ENCODE assay signal across 7 cellular contexts in the genomic region with DNA sequence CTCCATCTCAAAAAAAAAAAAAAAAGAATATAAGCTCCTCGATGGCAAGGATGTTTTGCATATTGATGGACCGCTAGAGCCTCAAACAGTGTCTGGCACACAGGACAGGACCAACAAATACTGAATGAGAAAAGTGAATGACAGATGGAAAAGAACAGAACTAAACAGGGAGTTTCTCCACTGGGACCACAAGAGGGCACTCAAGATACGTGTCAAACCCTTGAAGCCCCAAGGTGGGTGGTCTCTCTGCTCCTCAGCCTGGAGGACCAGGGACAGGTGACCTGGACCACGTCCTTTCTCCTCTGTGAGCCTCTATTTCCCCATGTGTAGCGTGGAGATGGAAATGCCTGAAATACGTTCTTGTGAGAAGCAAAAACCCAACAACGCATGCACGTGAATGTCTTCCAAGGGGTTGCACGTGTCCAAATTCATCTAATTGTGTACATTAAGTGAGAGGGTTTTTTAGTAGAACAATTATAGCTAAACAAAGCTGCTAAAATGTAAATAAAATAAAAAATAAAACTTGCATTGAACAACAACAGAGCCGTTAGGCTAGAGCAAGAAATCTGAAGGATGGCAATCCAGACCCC. TPM values are rescaled to one million over a fixed set of nuclear protein-coding genes. Genes with fewer than 3 reads are reported as not detected.
DNase-seq lines count a peak whose midpoint lies in the region; ATAC-seq and TF ChIP-seq lines count a peak whose summit lies in the region.

No MANE protein-coding gene starts in this region.

- H3K4me1 ChIP-seq in HCT116 (ENCODE audit: control insufficient read depth in 1 of 2, insufficient read depth in 2 of 2, low read length in 2 of 2) (no peaks in the 10 kb centered on the region), PC-9 (replicated peaks; ENCODE audit: insufficient read depth) (no peaks in the 10 kb centered on the region)

- POLR2A ChIA-PET in HCT116 (lab: Charles Lee) (no interaction called here), PC-9 (lab: Charles Lee; ENCODE audit: unreplicated experiment) (no interaction called here)

- H3K4me3 ChIP-seq in HCT116 (replicated peaks in 1 of 2; ENCODE audit: low read depth in 1 of 2, low read length in 2 of 2) (no peak overlapping the region), PC-9 (no peak overlapping the region)

- RAD21 ChIA-PET in HCT116 (lab: Charles Lee; ENCODE audit: low non-redundant PET in 1 of 2, low total read pairs in 2 of 2, uncharacterized antibody in 2 of 2, unreplicated experiment in 2 of 2): no interaction called here

- H3K27me3 ChIP-seq in HCT116 (ENCODE audit: insufficient read depth, low read length) (no peaks in the 10 kb centered on the region), PC-9 (ENCODE audit: insufficient read depth, low read depth) (0 out of 2 replicates have a peak, but pooled peaks cover 7% of the 10 kb centered on the region)

- no peak overlapping the region for H2AFZ ChIP-seq in HCT116 (ENCODE audit: low read depth, low read length, poor library complexity, severe bottlenecking)
- no peak overlapping the region for H2AFZ ChIP-seq in PC-9

- no peak overlapping the region for H3K27ac Mint-ChIP-seq in endothelial cell (ENCODE audit: unreplicated experiment)
- no peak overlapping the region for H3K27ac Mint-ChIP-seq in neural crest cell (ENCODE audit: unreplicated experiment)

- TF ChIP-seq POLR2A in HCT116 (IDR thresholded peaks at IDR 0.05; ENCODE audit: borderline replicate concordance, extremely low read depth, insufficient read depth, insufficient read length): no peak

- TF ChIP-seq CTCF in HCT116 (IDR thresholded peaks at IDR 0.05 in 2 of 3, conservative IDR thresholded peaks at IDR 0.05 in 1 of 3; ENCODE audit: borderline replicate concordance in 1 of 3, insufficient read depth in 1 of 3, low read depth in 2 of 3, low read length in 2 of 3) (peak; percentile 32 to 71 (median 66); a peak in 5 of 6 replicates), PC-9 (conservative IDR thresholded peaks at IDR 0.05) (peak; percentile 84), endothelial cell (IDR thresholded peaks at IDR 0.05; ENCODE audit: unreplicated experiment) (peak; percentile 56), neural crest cell (conservative IDR thresholded peaks at IDR 0.05) (peak; percentile 73)

- H3K4me1 Mint-ChIP-seq in endothelial cell (ENCODE audit: unreplicated experiment) (no peaks in the 10 kb centered on the region), neural crest cell (peaks cover 8% of the 10 kb centered on the region)

- H3K27me3 Mint-ChIP-seq in endothelial cell (ENCODE audit: unreplicated experiment) (no peaks in the 10 kb centered on the region), neural crest cell (ENCODE audit: low read depth) (peaks cover 44% of the 10 kb centered on the region)

- H3K9ac ChIP-seq in HCT116 (ENCODE audit: low read length): no peak overlapping the region

- CTCF ChIA-PET in HCT116 (lab: Charles Lee): interaction anchor here (0.7 to 2.0 kb wide), 4 partner anchors 13 to 672 kb away, joined by 4 to 9 read pairs (median 4); partner anchors contain the start of gene LENG9
- CTCF ChIA-PET in PC-9 (lab: Charles Lee): interaction anchor here (0.6 to 0.8 kb wide), 2 partner anchors 9 to 730 kb away, joined by 3 to 4 read pairs; no protein-coding TSS in a partner anchor

- BruUV-seq in HCT116 (replicated peaks; lab: Mats Ljungman, UMichigan) (no TSS peak), PC-9 (replicated peaks; lab: Mats Ljungman, UMichigan) (no TSS peak)

- H4K20me1 ChIP-seq in HCT116 (ENCODE audit: insufficient read depth) (no peaks in the 10 kb centered on the region), PC-9 (ENCODE audit: insufficient read depth) (no peaks in the 10 kb centered on the region)

- peak; percentile 68 for ATAC-seq in HCT116
- no peak for ATAC-seq in HG03159 (IDR thresholded peaks at IDR 0.05; ENCODE audit: unreplicated experiment)

- H3K27ac ChIP-seq in HCT116 (ENCODE audit: low read depth, low read length): no peak overlapping the region
- no peak overlapping the region for H3K27ac ChIP-seq in PC-9

- DNase-seq in DMS53 (lab: John Stamatoyannopoulos, UW) (peak; percentile 58), HCT116 (ENCODE audit: low read depth, low spot score) (peak; percentile 53), PC-9 (peak in 1 of 2 experiments; percentile 35), endothelial cell (ENCODE audit: low spot score) (peak; percentile 50), neural crest cell (ENCODE audit: low read depth, low spot score) (peak; percentile 58), NCI-H774 (lab: John Stamatoyannopoulos, UW) (no peak)

- H3K36me3 ChIP-seq in HCT116 (ENCODE audit: control insufficient read depth in 1 of 2, insufficient read depth in 2 of 2, low read length in 2 of 2): no peaks in the 10 kb centered on the region
- H3K36me3 ChIP-seq in PC-9 (ENCODE audit: low read depth): no peaks in the 10 kb centered on the region

- intact Hi-C loops in HCT116 (cut with micrococcal nuclease) (no loop called here), PC-9 (cut with micrococcal nuclease; ENCODE audit: unreplicated experiment) (no loop called here)

- H3K36me3 Mint-ChIP-seq in endothelial cell (ENCODE audit: low read depth, unreplicated experiment): no peaks in the 10 kb centered on the region
- no peaks in the 10 kb centered on the region for H3K36me3 Mint-ChIP-seq in neural crest cell (ENCODE audit: low read depth)

- H3F3A ChIP-seq in PC-9 (ENCODE audit: insufficient read depth, low read depth): 0 out of 2 replicates have a peak, but pooled peaks cover under 1% of the 10 kb centered on the region

- peak; percentile 67 for TF ChIP-seq RAD21 in HCT116 (IDR thresholded peaks at IDR 0.05; ENCODE audit: low read depth)

- no peaks in the 10 kb centered on the region for H3K9me3 Mint-ChIP-seq in endothelial cell (ENCODE audit: unreplicated experiment)
- no peaks in the 10 kb centered on the region for H3K9me3 Mint-ChIP-seq in neural crest cell

- H3K4me2 ChIP-seq in HCT116 (ENCODE audit: low read length) (no peak overlapping the region), PC-9 (no peak overlapping the region)

- H3K9me2 ChIP-seq in HCT116 (ENCODE audit: insufficient read depth) (no peaks in the 10 kb centered on the region), PC-9 (ENCODE audit: insufficient read depth) (no peaks in the 10 kb centered on the region)

- H3K79me2 ChIP-seq in HCT116 (ENCODE audit: insufficient read depth, low read length) (no peaks in the 10 kb centered on the region), PC-9 (ENCODE audit: low read depth) (no peaks in the 10 kb centered on the region)

- H3K9me3 ChIP-seq in HCT116 (ENCODE audit: control insufficient read depth in 1 of 2, insufficient read depth in 1 of 2, low read depth in 1 of 2, low read length in 2 of 2) (no peaks in the 10 kb centered on the region), PC-9 (ENCODE audit: insufficient read depth, low read depth) (no peaks in the 10 kb centered on the region)

- no peak overlapping the region for H3K4me3 Mint-ChIP-seq in endothelial cell (ENCODE audit: unreplicated experiment)
- H3K4me3 Mint-ChIP-seq in neural crest cell: no peak overlapping the region

TF ChIP-seq in HCT116, 20 proteins besides CTCF, POLR2A, EP300 and RAD21:
- TF ChIP-seq EGR1 (IDR thresholded peaks at IDR 0.05; ENCODE audit: low read depth): no peak
- no peak for TF ChIP-seq POLR2AphosphoS5 (IDR thresholded peaks at IDR 0.05; ENCODE audit: low read depth, low read length)

RNA-seq across cellular contexts. Expression of gene CDC42EP5, which starts 5.7 kb away (rescaled TPM):
- total RNA-seq in HCT116 (2021; ENCODE audit: unreplicated experiment) (0.64 TPM), PC-9 (2021) (25.1 and 48.5 TPM in 2 replicates), endothelial cell (ENCODE audit: unreplicated experiment) (21.4 TPM), neural crest cell (6.7 and 7.7 TPM in 2 replicates)
- 0.75 and 0.91 TPM in 2 replicates for polyA plus RNA-seq in HCT116 (2012)

RNA-seq across cellular contexts. Expression of gene LENG9, which starts 15.2 kb away (rescaled TPM):
- total RNA-seq in HCT116 (2021; ENCODE audit: unreplicated experiment) (9.0 TPM), PC-9 (2021) (7.0 and 8.9 TPM in 2 replicates), endothelial cell (ENCODE audit: unreplicated experiment) (3.4 TPM), neural crest cell (2.5 and 3.0 TPM in 2 replicates)
- polyA plus RNA-seq in HCT116 (2012): 4.9 and 6.4 TPM in 2 replicates

RNA-seq across cellular contexts. Expression of gene LAIR2, which starts 23.9 kb away (rescaled TPM):
- total RNA-seq in HCT116 (2021; ENCODE audit: unreplicated experiment): not detected
- not detected in 2 replicates for polyA plus RNA-seq in HCT116 (2012)
- total RNA-seq in PC-9 (2021): not detected in 2 replicates
- total RNA-seq in endothelial cell (ENCODE audit: unreplicated experiment): not detected
- not detected in 2 replicates for total RNA-seq in neural crest cell

RNA-seq across cellular contexts. Expression of gene LENG8, which starts 29.8 kb away (rescaled TPM):
- total RNA-seq in HCT116 (2021; ENCODE audit: unreplicated experiment) (196 TPM), PC-9 (2021) (274 and 279 TPM in 2 replicates), endothelial cell (ENCODE audit: unreplicated experiment) (162 TPM), neural crest cell (157 and 161 TPM in 2 replicates)
- polyA plus RNA-seq in HCT116 (2012): 108 and 110 TPM in 2 replicates
